In the genomic region with DNA sequence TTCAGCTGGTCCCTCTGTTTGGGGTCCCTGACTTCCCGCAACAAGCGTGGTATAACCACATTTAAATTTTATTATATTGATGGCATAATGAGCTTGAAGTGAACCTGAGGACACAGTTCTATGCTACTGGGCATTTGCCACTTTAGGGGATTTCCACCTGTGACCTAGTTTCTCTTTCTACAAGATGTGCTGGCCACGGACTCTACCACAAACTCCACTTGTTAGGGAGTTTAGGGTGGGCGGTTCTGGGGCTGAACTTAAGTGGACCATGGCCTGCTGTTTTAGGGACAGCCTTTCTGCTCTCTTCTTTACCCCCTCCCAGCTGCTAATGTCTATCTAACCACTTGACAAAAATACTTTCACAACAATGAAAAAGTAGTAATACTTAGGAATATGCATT, we compare ENCODE assay signal across 16 cellular contexts.
DNase-seq lines count a peak whose midpoint lies in the region; ATAC-seq and TF ChIP-seq lines count a peak whose summit lies in the region.
"Had no signal": no experiment of that assay in that cellular context is flagged by ENCODE, and none has a peak within 500 bp of the region (broad histone marks: within the 10 kb centered on the region; RNA-seq: fewer than 3 reads in every experiment).

No MANE protein-coding gene starts in this region.

- no peak overlapping the region for H3K4me3 ChIP-seq in GM12865 (ENCODE audit: low read depth, low read length)
- no peak overlapping the region for H3K4me3 ChIP-seq in OCI-LY3 (ENCODE audit: low read length)
- H3K4me3 ChIP-seq: GM23248 had no signal

- no peak overlapping the region for H2AFZ ChIP-seq in OCI-LY3 (ENCODE audit: low read depth, low read length)
- H2AFZ ChIP-seq: GM23248 had no signal

- H3K27me3 ChIP-seq in OCI-LY3 (ENCODE audit: low read depth, low read length): no peaks in the 10 kb centered on the region
- H3K27me3 ChIP-seq: BE2C had no signal

- ATAC-seq in HG02885 (IDR thresholded peaks at IDR 0.05; ENCODE audit: poor library complexity, unreplicated experiment) (peak; percentile 49), HG03135 (IDR thresholded peaks at IDR 0.05; ENCODE audit: unreplicated experiment) (no peak)
- ATAC-seq in activated naive CD4-positive, alpha-beta T cell treated with anti-CD3 and anti-CD28 coated beads, Interleukin-2, amount 50 U/mL, for 72 hours: no peak

- H3K9me3 Mint-ChIP-seq in activated naive CD4-positive, alpha-beta T cell treated with anti-CD3 and anti-CD28 coated beads, Interleukin-2, amount 50 U/mL, for 72 hours: peaks cover 25 to 37% of the 10 kb centered on the region in 2 donors

- peak; percentile 47 for DNase-seq in GM12865 (ENCODE audit: low read depth)
- DNase-seq in activated naive CD4-positive, alpha-beta T cell treated with anti-CD3 and anti-CD28 coated beads, Interleukin-2, amount 50 U/mL, for 72 hours (ENCODE audit: low spot score in 2 of 2): no peak
- no peak for DNase-seq in NCI-H146 treated with DMSO at 0.1 percent for 48 hours (lab: John Stamatoyannopoulos, UW; ENCODE audit: unreplicated experiment)
- DNase-seq: ACHN; BE2C; C1 segment of cervical spinal cord; CD4-positive, CD25-positive, alpha-beta regulatory T cell; CD8-positive, alpha-beta memory T cell; COR-L47; DMS 273 treated with DMSO at 0.1 percent for 48 hours; GM23248; HCEC 1CT; KG1 had no signal

- no peaks in the 10 kb centered on the region for H3K36me3 ChIP-seq in OCI-LY3 (replicated peaks; ENCODE audit: low read depth, low read length)
- H3K36me3 ChIP-seq: BE2C had no signal

- no peaks in the 10 kb centered on the region for H3K79me2 ChIP-seq in OCI-LY3 (ENCODE audit: low read length)

- H3K4me2 ChIP-seq in OCI-LY3 (ENCODE audit: low read length): peak overlapping the region; percentile 4; the same call in 1 of the 2 replicates

- no peaks in the 10 kb centered on the region for H4K20me1 ChIP-seq in OCI-LY3 (ENCODE audit: insufficient read depth, low read length)

- TF ChIP-seq CTCF in GM12865 (IDR thresholded peaks at IDR 0.05; ENCODE audit: insufficient read depth, low read depth, low read length, missing control alignments) (no peak), OCI-LY3 (IDR thresholded peaks at IDR 0.05; ENCODE audit: low read depth, low read length) (no peak)

- H3K9ac ChIP-seq in OCI-LY3 (ENCODE audit: low read length): no peak overlapping the region
- H3K9ac ChIP-seq: GM23248 had no signal

- H3K9me3 ChIP-seq in OCI-LY3 (ENCODE audit: insufficient read depth, low read length): peaks cover 3% of the 10 kb centered on the region; the same call in 1 of the 2 replicates
- H3K9me3 ChIP-seq: BE2C had no signal

- no peak overlapping the region for H3K27ac Mint-ChIP-seq in activated naive CD4-positive, alpha-beta T cell treated with anti-CD3 and anti-CD28 coated beads, Interleukin-2, amount 50 U/mL, for 72 hours
- H3K27ac Mint-ChIP-seq: CD4-positive, CD25-positive, alpha-beta regulatory T cell; CD8-positive, alpha-beta memory T cell had no signal

- H3K4me1 ChIP-seq in OCI-LY3 (ENCODE audit: low read length): no peaks in the 10 kb centered on the region
- H3K4me1 ChIP-seq: BE2C had no signal

- no peak overlapping the region for H3K27ac ChIP-seq in OCI-LY3 (ENCODE audit: low read length)
- H3K27ac ChIP-seq: GM23248 had no signal

- H3K36me3 Mint-ChIP-seq in activated naive CD4-positive, alpha-beta T cell treated with anti-CD3 and anti-CD28 coated beads, Interleukin-2, amount 50 U/mL, for 72 hours: peaks cover 6 to 7% of the 10 kb centered on the region in 2 donors
- H3K36me3 Mint-ChIP-seq: CD4-positive, CD25-positive, alpha-beta regulatory T cell; CD8-positive, alpha-beta memory T cell had no signal
